15 cellular contexts compared by ENCODE assay signal in the genomic region with DNA sequence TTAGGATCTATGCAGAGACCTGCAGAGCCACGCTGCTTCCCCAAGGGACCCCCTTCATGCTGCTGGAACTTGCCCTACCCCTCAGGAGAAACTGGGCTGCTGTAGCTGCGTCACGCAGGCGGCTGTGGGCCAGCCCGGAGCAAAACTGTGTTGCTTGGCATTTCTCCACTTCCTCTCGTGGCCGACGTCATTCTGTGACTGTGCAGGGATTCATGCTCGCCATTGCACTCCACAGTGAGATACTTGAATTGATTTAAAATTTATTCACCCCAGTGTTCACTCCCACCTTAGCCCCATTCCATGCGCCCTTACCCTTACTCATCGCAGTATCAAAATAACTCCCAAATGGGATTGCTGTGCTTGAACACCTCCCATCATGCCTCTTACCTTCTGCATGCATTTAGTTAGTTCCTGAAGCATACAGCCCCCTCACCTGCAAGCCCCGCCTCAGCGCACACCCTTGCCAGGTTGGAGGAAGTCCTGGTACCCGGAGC. TPM values are rescaled to one million over a fixed set of nuclear protein-coding genes. Genes with fewer than 3 reads are reported as not detected.
DNase-seq lines count a peak whose midpoint lies in the region; ATAC-seq and TF ChIP-seq lines count a peak whose summit lies in the region.
"Had no signal": no experiment of that assay in that cellular context is flagged by ENCODE, and none has a peak within 500 bp of the region (broad histone marks: within the 10 kb centered on the region; RNA-seq: fewer than 3 reads in every experiment).

No MANE protein-coding gene starts in this region.

- DNase-seq in CD14-positive monocyte (ENCODE audit: low spot score) (peak; percentile 84), amniotic epithelial cell (ENCODE audit: low read depth) (peak; percentile 33), glutamatergic neuron (no peak), psoas muscle (peak; percentile 41 to 60), SW480 (ENCODE audit: low spot score) (no peak), D341Med (ENCODE audit: low spot score) (no peak), SW 1271 (lab: John Stamatoyannopoulos, UW) (no peak)
- DNase-seq: activated B cell treated with CpG ODN at 0.5 μM for 24 hours; activated T-cell treated with anti-CD3 and anti-CD28 coated beads, Interleukin-2, amount 50 U/mL, for 4 hours; NCI-H1092 treated with DMSO at 0.1 percent for 48 hours; NCI-H69; upper lobe of right lung had no signal

- no peaks in the 10 kb centered on the region for H3K9me3 ChIP-seq in psoas muscle
- H3K9me3 ChIP-seq: BLaER1, gastroesophageal sphincter, upper lobe of right lung had no signal

- H3K36me3 ChIP-seq in psoas muscle (ENCODE audit: insufficient read depth in 1 of 2, low read depth in 1 of 2): peaks cover 0 to 6% of the 10 kb centered on the region in 2 donors
- H3K36me3 ChIP-seq: upper lobe of right lung had no signal

- no peaks in the 10 kb centered on the region for H3K27me3 ChIP-seq in psoas muscle (ENCODE audit: insufficient read depth in 3 of 3, low read length in 2 of 3)
- H3K27me3 ChIP-seq: BLaER1, gastroesophageal sphincter, upper lobe of right lung had no signal

- H3K4me1 ChIP-seq in psoas muscle: peaks cover 8% of the 10 kb centered on the region

- TF ChIP-seq CTCF in CD14-positive monocyte (IDR thresholded peaks at IDR 0.05): no peak
- no peak for TF ChIP-seq CTCF in glutamatergic neuron (IDR thresholded peaks at IDR 0.05; ENCODE audit: partially characterized antibody, unreplicated experiment)
- TF ChIP-seq CTCF in psoas muscle (IDR thresholded peaks at IDR 0.05): no peak

- peaks cover 7 to 16% of the 10 kb centered on the region in 2 donors for H3K36me3 Mint-ChIP-seq in CD14-positive monocyte
- H3K36me3 Mint-ChIP-seq in glutamatergic neuron (ENCODE audit: unreplicated experiment): no peaks in the 10 kb centered on the region

- no peak overlapping the region for H3K4me3 ChIP-seq in psoas muscle
- H3K4me3 ChIP-seq: BLaER1, gastroesophageal sphincter, upper lobe of right lung had no signal

- intact Hi-C loops in CD14-positive monocyte (cut with micrococcal nuclease): loop anchor here in 1 of 2 donors (5.0 to 10.0 kb wide), 2 partner anchors 100 to 1317 kb away; a partner anchor contains a TSS
- intact Hi-C loops in psoas muscle (cut with DNase I): loop anchor here in 1 of 2 donors (5.0 kb wide), 1 partner anchor 100 kb away; a partner anchor contains a TSS

- H3K4me3 Mint-ChIP-seq in CD14-positive monocyte: peak overlapping the region in 1 of 2 donors; percentile 24
- H3K4me3 Mint-ChIP-seq in glutamatergic neuron (ENCODE audit: unreplicated experiment): no peak overlapping the region
- H3K4me3 Mint-ChIP-seq: activated B cell treated with CpG ODN at 0.5 μM for 24 hours; activated T-cell treated with anti-CD3 and anti-CD28 coated beads, Interleukin-2, amount 50 U/mL, for 4 hours had no signal

- H3K27ac ChIP-seq in psoas muscle: no peak overlapping the region
- H3K27ac ChIP-seq: BLaER1 had no signal

- H3K27me3 Mint-ChIP-seq in CD14-positive monocyte (ENCODE audit: low read depth in 3 of 3) (peaks cover 0 to 1% (median 0%) of the 10 kb centered on the region in 3 donors), glutamatergic neuron (ENCODE audit: unreplicated experiment) (peaks cover 9% of the 10 kb centered on the region)
- H3K27me3 Mint-ChIP-seq: activated B cell treated with CpG ODN at 0.5 μM for 24 hours had no signal

- 66 to 83% (median 76%) methylated on average over 14 of the region's 14 CpGs for WGBS in psoas muscle, 3 donors

- H3K27ac Mint-ChIP-seq in CD14-positive monocyte (peak overlapping the region; percentile 95 to 100 (median 98)), glutamatergic neuron (ENCODE audit: unreplicated experiment) (peak overlapping the region; percentile 5)
- H3K27ac Mint-ChIP-seq: activated B cell treated with CpG ODN at 0.5 μM for 24 hours had no signal

- peaks cover 39% of the 10 kb centered on the region for H3K4me1 Mint-ChIP-seq in CD14-positive monocyte
- H3K4me1 Mint-ChIP-seq in glutamatergic neuron (ENCODE audit: low read depth, unreplicated experiment): peaks cover 3% of the 10 kb centered on the region

- peaks cover 0 to 6% (median 0%) of the 10 kb centered on the region in 7 donors for H3K9me3 Mint-ChIP-seq in CD14-positive monocyte
- peaks cover 4% of the 10 kb centered on the region for H3K9me3 Mint-ChIP-seq in glutamatergic neuron (ENCODE audit: unreplicated experiment)

- ATAC-seq in psoas muscle: no peak
- ATAC-seq in HG03460 (IDR thresholded peaks at IDR 0.05; ENCODE audit: unreplicated experiment): no peak
- ATAC-seq: activated T-cell treated with anti-CD3 and anti-CD28 coated beads, Interleukin-2, amount 50 U/mL, for 4 hours; gastroesophageal sphincter; upper lobe of right lung had no signal

RNA-seq across cellular contexts. Expression of a gene that starts 45.7 kb away (rescaled TPM):
- polyA plus RNA-seq in CD14-positive monocyte (not detected), psoas muscle (1 to 10 TPM; 2.1 to 4.1 (median 3.5) TPM)
- total RNA-seq in glutamatergic neuron (ENCODE audit: unreplicated experiment) (35.3 TPM), psoas muscle (1 to 10 TPM; 2.0 to 4.4 (median 2.9) TPM)

Comparison
In these comparisons a context has a peak if more than half of its experiments do, and no peak if none do; other contexts are left out.
1. DNase-seq: peak in CD14-positive monocyte (single experiment), amniotic epithelial cell (single experiment) and psoas muscle (2 of 2); none in glutamatergic neuron (single experiment), SW480 (single experiment), D341Med (single experiment) and SW 1271 (0 of 2).